ENCODE assay signal across 33 cellular contexts in genomic region chr15:68375191-68375631, GRCh38. TPM values are rescaled to one million over a fixed set of nuclear protein-coding genes. Genes with fewer than 3 reads are reported as not detected.
A peak's percentile ranks its signal among the peaks of the same experiment; 100 is the strongest.
DNase-seq lines count a peak whose midpoint lies in the region; ATAC-seq and TF ChIP-seq lines count a peak whose summit lies in the region.
"Had no signal": no experiment of that assay in that cellular context is flagged by ENCODE, and none has a peak within 500 bp of the region (broad histone marks: within the 10 kb centered on the region; RNA-seq: fewer than 3 reads in every experiment).

No MANE protein-coding gene starts in this region.

- H3K4me3 Mint-ChIP-seq in activated CD4-positive, alpha-beta T cell treated with anti-CD3 and anti-CD28 coated beads, Interleukin-2, amount 10 ng/mL, durations not matched to agents 24 days and 14 days = no peak overlapping the region
- no peak overlapping the region for H3K4me3 Mint-ChIP-seq in nephron
- no peak overlapping the region for H3K4me3 Mint-ChIP-seq in type B pancreatic cell
- H3K4me3 Mint-ChIP-seq in activated naive CD4-positive, alpha-beta T cell treated with anti-CD3 and anti-CD28 coated beads for 36 hours = no peak overlapping the region
- H3K4me3 Mint-ChIP-seq: activated naive CD4-positive, alpha-beta T cell treated with anti-CD3 and anti-CD28 coated beads, Interleukin-2, amount 50 U/mL, for 24 hours; CD14-positive monocyte; IgD-negative memory B cell; nephron progenitor cell; stimulated activated naive CD8-positive, alpha-beta T cell treated with anti-CD3 and anti-CD28 coated beads, Interleukin-15, Interleukin-2, amounts not matched to agents 100 ng/mL and 50 ng/mL, for 24 hours had no signal

- intact Hi-C loops in activated CD4-positive, alpha-beta T cell treated with anti-CD3 and anti-CD28 coated beads, Interleukin-2, amount 10 ng/mL, durations not matched to agents 24 days and 14 days (cut with micrococcal nuclease) = no loop called here
- intact Hi-C loops in activated naive CD4-positive, alpha-beta T cell treated with anti-CD3 and anti-CD28 coated beads for 36 hours (cut with micrococcal nuclease) = no loop called here
- intact Hi-C loops in upper lobe of right lung (cut with DNase I) = no loop called here

- no peaks in the 10 kb centered on the region for H3K27me3 Mint-ChIP-seq in activated CD4-positive, alpha-beta T cell treated with anti-CD3 and anti-CD28 coated beads, Interleukin-2, amount 10 ng/mL, durations not matched to agents 24 days and 14 days
- H3K27me3 Mint-ChIP-seq in nephron (ENCODE audit: low read depth) (peaks cover 3% of the 10 kb centered on the region), type B pancreatic cell (peaks cover 2% of the 10 kb centered on the region)
- H3K27me3 Mint-ChIP-seq in activated naive CD4-positive, alpha-beta T cell treated with anti-CD3 and anti-CD28 coated beads for 36 hours (ENCODE audit: low read depth) = no peaks in the 10 kb centered on the region
- H3K27me3 Mint-ChIP-seq: activated naive CD4-positive, alpha-beta T cell treated with anti-CD3 and anti-CD28 coated beads, Interleukin-2, amount 50 U/mL, for 24 hours; stimulated activated naive CD8-positive, alpha-beta T cell treated with anti-CD3 and anti-CD28 coated beads, Interleukin-15, Interleukin-2, amounts not matched to agents 100 ng/mL and 50 ng/mL, for 24 hours had no signal

- no peaks in the 10 kb centered on the region for H3K36me3 ChIP-seq in upper lobe of right lung
- H3K36me3 ChIP-seq: prostate gland, right lobe of liver, thyroid gland had no signal

- H3K4me1 Mint-ChIP-seq in activated CD4-positive, alpha-beta T cell treated with anti-CD3 and anti-CD28 coated beads, Interleukin-2, amount 10 ng/mL, durations not matched to agents 24 days and 14 days = peaks cover 16% of the 10 kb centered on the region
- H3K4me1 Mint-ChIP-seq in nephron (peaks cover 41% of the 10 kb centered on the region), type B pancreatic cell (ENCODE audit: unreplicated experiment) (peaks cover 5% of the 10 kb centered on the region)
- peaks cover 13% of the 10 kb centered on the region for H3K4me1 Mint-ChIP-seq in activated naive CD4-positive, alpha-beta T cell treated with anti-CD3 and anti-CD28 coated beads for 36 hours (ENCODE audit: low read depth)

- H3K9me3 ChIP-seq in upper lobe of right lung = no peaks in the 10 kb centered on the region
- H3K9me3 ChIP-seq: prostate gland, right lobe of liver, thyroid gland had no signal

- H3K27ac ChIP-seq in coronary artery = no peak overlapping the region
- H3K27ac ChIP-seq in upper lobe of right lung = no peak overlapping the region
- H3K27ac ChIP-seq: brain microvascular endothelial cell, prostate gland, right lobe of liver, thyroid gland had no signal

- no peak for TF ChIP-seq CTCF in coronary artery (IDR thresholded peaks at IDR 0.05)
- TF ChIP-seq CTCF in nephron (IDR thresholded peaks at IDR 0.05; ENCODE audit: unreplicated experiment in 3 of 3) = no peak
- TF ChIP-seq CTCF in type B pancreatic cell (conservative IDR thresholded peaks at IDR 0.05) = no peak
- TF ChIP-seq CTCF in upper lobe of right lung (IDR thresholded peaks at IDR 0.05) = no peak

- DNase-seq in activated CD4-positive, alpha-beta T cell treated with anti-CD3 and anti-CD28 coated beads, Interleukin-2, amount 10 ng/mL, durations not matched to agents 24 days and 14 days = peak; percentile 47
- no peak for DNase-seq in activated CD4-positive, alpha-beta T cell treated with anti-CD3 and anti-CD28 coated beads, Interleukin-2, amount 50 U/mL, for 4 hours
- DNase-seq in coronary artery (ENCODE audit: low spot score) (peak; percentile 64), type B pancreatic cell (ENCODE audit: extremely low spot score, unreplicated experiment) (peak; percentile 62), upper lobe of right lung (no peak)
- DNase-seq in activated naive CD4-positive, alpha-beta T cell treated with anti-CD3 and anti-CD28 coated beads for 36 hours = no peak
- DNase-seq: 8988T; activated CD4-positive, alpha-beta T cell treated with anti-CD3 and anti-CD28 coated beads for 1 hour; amniotic stem cell; brain microvascular endothelial cell; DMS79 treated with DMSO at 0.1 percent for 48 hours; GDM1; hippocampal formation; left cardiac atrium; mammary epithelial cell; NCI-H146; NCI-H226; NCI-H526 treated with DMSO at 0.1 percent for 48 hours; nephron progenitor cell; NK-92 treated with Interleukin-12 subunit alpha and Interleukin-12 subunit beta, amount 100 ng/mL, for 24 hours; PC-3; stimulated activated CD8-positive, alpha-beta memory T cell treated with anti-CD3 and anti-CD28 coated beads, Interleukin-4, amount 100 ng/mL, for 48 hours; T-helper 2 cell; thyroid gland had no signal

- no peaks in the 10 kb centered on the region for H3K4me1 ChIP-seq in upper lobe of right lung
- H3K4me1 ChIP-seq: prostate gland, right lobe of liver, thyroid gland had no signal

- no peaks in the 10 kb centered on the region for H3K9me3 Mint-ChIP-seq in activated CD4-positive, alpha-beta T cell treated with anti-CD3 and anti-CD28 coated beads, Interleukin-2, amount 10 ng/mL, durations not matched to agents 24 days and 14 days
- H3K9me3 Mint-ChIP-seq in nephron = no peaks in the 10 kb centered on the region
- no peaks in the 10 kb centered on the region for H3K9me3 Mint-ChIP-seq in type B pancreatic cell
- no peaks in the 10 kb centered on the region for H3K9me3 Mint-ChIP-seq in activated naive CD4-positive, alpha-beta T cell treated with anti-CD3 and anti-CD28 coated beads for 36 hours
- H3K9me3 Mint-ChIP-seq: activated naive CD4-positive, alpha-beta T cell treated with anti-CD3 and anti-CD28 coated beads, Interleukin-2, amount 50 U/mL, for 24 hours; CD14-positive monocyte; IgD-negative memory B cell; nephron progenitor cell; stimulated activated naive CD8-positive, alpha-beta T cell treated with anti-CD3 and anti-CD28 coated beads, Interleukin-15, Interleukin-2, amounts not matched to agents 100 ng/mL and 50 ng/mL, for 24 hours had no signal

- no peaks in the 10 kb centered on the region for H3K27me3 ChIP-seq in upper lobe of right lung
- H3K27me3 ChIP-seq: brain microvascular endothelial cell, right lobe of liver, thyroid gland had no signal

- H3K4me3 ChIP-seq in coronary artery (no peak overlapping the region), upper lobe of right lung (no peak overlapping the region)
- H3K4me3 ChIP-seq: prostate gland, right lobe of liver, thyroid gland had no signal

- CTCF ChIA-PET in activated naive CD4-positive, alpha-beta T cell treated with anti-CD3 and anti-CD28 coated beads for 36 hours (lab: Charles Lee) = no interaction called here

- no peak overlapping the region for H3K27ac Mint-ChIP-seq in activated CD4-positive, alpha-beta T cell treated with anti-CD3 and anti-CD28 coated beads, Interleukin-2, amount 10 ng/mL, durations not matched to agents 24 days and 14 days
- H3K27ac Mint-ChIP-seq in nephron = peak overlapping the region; percentile 17 to 72 (median 54)
- peak overlapping the region; percentile 50 for H3K27ac Mint-ChIP-seq in type B pancreatic cell
- no peak overlapping the region for H3K27ac Mint-ChIP-seq in activated naive CD4-positive, alpha-beta T cell treated with anti-CD3 and anti-CD28 coated beads for 36 hours
- H3K27ac Mint-ChIP-seq: activated naive CD4-positive, alpha-beta T cell treated with anti-CD3 and anti-CD28 coated beads, Interleukin-2, amount 50 U/mL, for 24 hours; CD14-positive monocyte; IgD-negative memory B cell; nephron progenitor cell; stimulated activated naive CD8-positive, alpha-beta T cell treated with anti-CD3 and anti-CD28 coated beads, Interleukin-15, Interleukin-2, amounts not matched to agents 100 ng/mL and 50 ng/mL, for 24 hours had no signal

- ATAC-seq in upper lobe of right lung (no peak), GM18517 (IDR thresholded peaks at IDR 0.05; ENCODE audit: unreplicated experiment) (no peak)
- ATAC-seq: left cardiac atrium, PC-3, right lobe of liver had no signal

- H3K36me3 Mint-ChIP-seq in activated CD4-positive, alpha-beta T cell treated with anti-CD3 and anti-CD28 coated beads, Interleukin-2, amount 10 ng/mL, durations not matched to agents 24 days and 14 days (ENCODE audit: low read depth) = no peaks in the 10 kb centered on the region
- no peaks in the 10 kb centered on the region for H3K36me3 Mint-ChIP-seq in nephron (ENCODE audit: low read depth)
- no peaks in the 10 kb centered on the region for H3K36me3 Mint-ChIP-seq in type B pancreatic cell
- no peaks in the 10 kb centered on the region for H3K36me3 Mint-ChIP-seq in activated naive CD4-positive, alpha-beta T cell treated with anti-CD3 and anti-CD28 coated beads for 36 hours (ENCODE audit: low read depth)
- H3K36me3 Mint-ChIP-seq: activated naive CD4-positive, alpha-beta T cell treated with anti-CD3 and anti-CD28 coated beads, Interleukin-2, amount 50 U/mL, for 24 hours; CD14-positive monocyte; IgD-negative memory B cell had no signal

RNA-seq across cellular contexts. Expression of gene ITGA11, which starts 56.8 kb away (rescaled TPM):
- 2.1 and 3.1 TPM in 2 replicates for total RNA-seq in activated CD4-positive, alpha-beta T cell treated with anti-CD3 and anti-CD28 coated beads, Interleukin-2, amount 10 ng/mL, durations not matched to agents 24 days and 14 days
- total RNA-seq in type B pancreatic cell (ENCODE audit: low replicate concordance) (0.26 and 0.92 TPM in 2 replicates), upper lobe of right lung (7.1 TPM)
- under 1 TPM; 0.02 to 0.12 TPM for total RNA-seq in activated naive CD4-positive, alpha-beta T cell treated with anti-CD3 and anti-CD28 coated beads for 36 hours
- total RNA-seq: HT-29, PC-3 had no signal

Comparison
In these comparisons a context has a peak if more than half of its experiments do, and no peak if none do; other contexts are left out.
1. DNase-seq: peak in activated CD4-positive, alpha-beta T cell treated with anti-CD3 and anti-CD28 coated beads, Interleukin-2, amount 10 ng/mL, durations not matched to agents 24 days and 14 days (single experiment), coronary artery (single experiment) and type B pancreatic cell (single experiment); none in activated CD4-positive, alpha-beta T cell treated with anti-CD3 and anti-CD28 coated beads, Interleukin-2, amount 50 U/mL, for 4 hours (0 of 2), activated naive CD4-positive, alpha-beta T cell treated with anti-CD3 and anti-CD28 coated beads for 36 hours (single experiment) and upper lobe of right lung (single experiment).
2. H3K27ac Mint-ChIP-seq: peak in nephron (3 of 3) and type B pancreatic cell (single experiment); none in activated CD4-positive, alpha-beta T cell treated with anti-CD3 and anti-CD28 coated beads, Interleukin-2, amount 10 ng/mL, durations not matched to agents 24 days and 14 days (single experiment) and activated naive CD4-positive, alpha-beta T cell treated with anti-CD3 and anti-CD28 coated beads for 36 hours (single experiment).